In the genomic region with DNA sequence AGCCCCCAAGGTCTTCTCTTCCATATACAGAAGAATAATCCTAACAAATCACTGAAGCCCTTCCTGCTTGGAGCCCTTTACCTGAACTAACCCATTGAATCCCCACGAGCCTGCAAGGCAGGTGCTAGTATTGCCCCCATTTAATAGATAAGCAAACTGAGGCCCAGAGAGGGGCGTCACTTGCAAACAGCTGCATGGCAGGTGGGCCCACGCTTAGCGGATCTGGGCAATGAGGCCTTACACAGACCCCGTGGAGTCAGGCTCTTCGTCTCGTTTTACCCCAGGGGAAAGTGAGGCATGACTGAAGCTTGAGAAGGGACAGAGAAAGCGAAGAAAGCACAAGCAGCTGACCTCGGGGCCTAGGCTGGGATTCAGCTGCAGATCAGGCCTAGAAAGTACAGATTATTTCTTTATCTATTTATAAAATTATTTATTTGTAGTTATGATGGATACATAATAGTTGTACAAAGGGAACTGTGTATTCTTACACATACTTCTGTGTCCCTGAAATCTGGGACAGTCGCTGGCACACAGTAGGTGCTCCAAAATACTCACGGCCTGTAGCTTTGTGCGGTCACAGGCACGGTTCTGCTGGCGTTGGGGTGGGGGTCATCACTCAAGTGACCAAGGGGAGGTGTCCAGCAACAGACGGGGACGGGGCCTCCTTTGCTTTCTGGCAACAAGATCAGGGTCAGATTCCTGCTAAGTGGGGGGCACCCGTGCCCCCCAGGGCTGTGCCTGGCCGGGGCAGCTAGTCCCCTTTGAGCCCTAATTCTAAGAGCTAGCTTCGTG, we compare ENCODE assay signal across 8 cellular contexts.
DNase-seq lines count a peak whose midpoint lies in the region; FAIRE-seq and TF ChIP-seq lines count a peak whose summit lies in the region.

No MANE protein-coding gene starts in this region.

- H3K18ac ChIP-seq in H1 (ENCODE audit: extremely low read depth, low read length) = no peak overlapping the region

- no peak overlapping the region for H2BK12ac ChIP-seq in H1 (ENCODE audit: low read depth, low read length)

- no peak overlapping the region for H3K56ac ChIP-seq in H1 (replicated peaks; ENCODE audit: insufficient read length, low read depth, low read length)

- no peak overlapping the region for H3K4me3 Mint-ChIP-seq in mesothelial cell of epicardium

- H3K79me2 ChIP-seq in H1 (ENCODE audit: control insufficient read depth in 1 of 2, insufficient read depth in 2 of 2, low read length in 2 of 2) = no peaks in the 10 kb centered on the region

- TF ChIP-seq POLR2A in H1 (IDR thresholded peaks at IDR 0.05; ENCODE audit: control extremely low read depth in 1 of 2, low read depth in 2 of 2, low read length in 2 of 2) (no peak), tibial nerve (IDR thresholded peaks at IDR 0.05) (no peak)

- no peak overlapping the region for H2AK5ac ChIP-seq in H1 (ENCODE audit: low read depth, low read length)

- no peak for TF ChIP-seq RAD21 in H1 (IDR thresholded peaks at IDR 0.05 in 1 of 2, conservative IDR thresholded peaks at IDR 0.05 in 1 of 2; ENCODE audit: low read depth in 2 of 2, low read length in 2 of 2)

- DNase-seq in activated effector memory CD4-positive, alpha-beta T cell treated with anti-CD3 and anti-CD28 coated beads, Interleukin-2, amount 50 U/mL, for 16 hours = peak; percentile 53
- no peak for DNase-seq in activated effector memory CD4-positive, alpha-beta T cell treated with Interleukin-2 at 50 U/mL for 16 hours
- DNase-seq in H1 (ENCODE audit: low read depth in 1 of 2, low spot score in 2 of 2) (peak in 1 of 2 experiments; percentile 39), mesothelial cell of epicardium (ENCODE audit: low spot score in 2 of 2, unreplicated experiment in 2 of 2) (peak; percentile 2 to 31), tibial nerve (ENCODE audit: low spot score in 2 of 2) (peak in 1 of 2 donors; percentile 4), LoVo (ENCODE audit: low spot score) (no peak), SJCRH30 (no peak), G401 (ENCODE audit: low spot score) (no peak)

- H3K23ac ChIP-seq in H1 (ENCODE audit: insufficient read length) = no peak overlapping the region

- CTCF ChIA-PET in H1 (lab: Charles Lee; ENCODE audit: partially characterized antibody) = interaction anchor here (0.9 to 10.8 kb wide), 11 partner anchors 11 to 275 kb away, joined by 3 to 182 read pairs (median 5); no protein-coding TSS in a partner anchor

- H3K36me3 ChIP-seq in H1 (ENCODE audit: control insufficient read depth in 2 of 4, insufficient read depth in 4 of 4, low read length in 3 of 4) (no peaks in the 10 kb centered on the region), tibial nerve (no peaks in the 10 kb centered on the region), SJCRH30 (no peaks in the 10 kb centered on the region)

- H3K14ac ChIP-seq in H1 (ENCODE audit: insufficient read length) = no peak overlapping the region

- H3K9me3 ChIP-seq in H1 (ENCODE audit: insufficient read depth in 2 of 2, low read depth in 1 of 2, low read length in 1 of 2) (no peaks in the 10 kb centered on the region), tibial nerve (no peaks in the 10 kb centered on the region), SJCRH30 (replicated peaks) (no peaks in the 10 kb centered on the region)

- H4K91ac ChIP-seq in H1 (replicated peaks; ENCODE audit: insufficient read length, low read length) = no peak overlapping the region

- no peak overlapping the region for H2BK120ac ChIP-seq in H1 (replicated peaks; ENCODE audit: low read depth, low read length)

- H3K4me3 ChIP-seq in H1 (ENCODE audit: extremely low read depth in 1 of 4, insufficient read depth in 2 of 4, low read depth in 3 of 4, low read length in 4 of 4) (no peak overlapping the region), tibial nerve (no peak overlapping the region), SJCRH30 (no peak overlapping the region)

- H3K27ac Mint-ChIP-seq in mesothelial cell of epicardium = peak overlapping the region; percentile 53

- no peak overlapping the region for H3K4ac ChIP-seq in H1 (replicated peaks; ENCODE audit: insufficient read length, low read depth, low read length)

- H3K36me3 Mint-ChIP-seq in mesothelial cell of epicardium = no peaks in the 10 kb centered on the region

- peaks cover 9% of the 10 kb centered on the region; the same call in 1 of the 2 replicates for H3K23me2 ChIP-seq in H1 (ENCODE audit: low read depth, low read length)

- H4K8ac ChIP-seq in H1 (ENCODE audit: extremely low read depth, insufficient read depth, low read length) = no peak overlapping the region

- no peak overlapping the region for H2BK15ac ChIP-seq in H1 (ENCODE audit: low read length)

- TF ChIP-seq CTCF in H1 (IDR thresholded peaks at IDR 0.05; ENCODE audit: control extremely low read depth in 1 of 3, insufficient read depth in 1 of 3, low read depth in 1 of 3, low read length in 3 of 3) (no peak), mesothelial cell of epicardium (IDR thresholded peaks at IDR 0.05; ENCODE audit: unreplicated experiment) (no peak), tibial nerve (IDR thresholded peaks at IDR 0.05) (no peak)

- H3K27me3 Mint-ChIP-seq in mesothelial cell of epicardium (ENCODE audit: low read depth) = no peaks in the 10 kb centered on the region

- no peak overlapping the region for H3K27ac ChIP-seq in H1 (ENCODE audit: low read depth, low read length)
- peak overlapping the region in 3 of 4 donors; percentile 22 to 70 (median 61) for H3K27ac ChIP-seq in tibial nerve
- H3K27ac ChIP-seq in SJCRH30 = no peak overlapping the region

- no peak overlapping the region for H2AFZ ChIP-seq in H1 (ENCODE audit: low read length)

- H2BK20ac ChIP-seq in H1 (ENCODE audit: low read length) = no peak overlapping the region

- peaks cover 2% of the 10 kb centered on the region in 2 experiments for H4K20me1 ChIP-seq in H1 (replicated peaks in 1 of 2; ENCODE audit: control insufficient read depth in 1 of 2, insufficient read depth in 2 of 2, low read length in 2 of 2)

- peaks cover 0 to 7% (median 4%) of the 10 kb centered on the region in 4 experiments; a peak in 6 of 7 replicates for H3K4me1 ChIP-seq in H1 (replicated peaks in 1 of 4; ENCODE audit: control insufficient read depth in 3 of 4, insufficient read depth in 4 of 4, low read length in 3 of 4)
- peaks cover 0 to 48% (median 28%) of the 10 kb centered on the region in 4 donors for H3K4me1 ChIP-seq in tibial nerve
- H3K4me1 ChIP-seq in SJCRH30 = no peaks in the 10 kb centered on the region; the same call in 1 of the 2 replicates

- H3K79me1 ChIP-seq in H1 (ENCODE audit: low read depth, low read length) = no peaks in the 10 kb centered on the region

- POLR2A ChIA-PET in H1 (lab: Charles Lee; ENCODE audit: partially characterized antibody) = no interaction called here

- H3K27me3 ChIP-seq in H1 (replicated peaks in 1 of 4; ENCODE audit: control insufficient read depth in 3 of 4, extremely low read depth in 1 of 4, insufficient read depth in 3 of 4, low read length in 3 of 4) (no peaks in the 10 kb centered on the region), tibial nerve (no peaks in the 10 kb centered on the region), SJCRH30 (no peaks in the 10 kb centered on the region)

- no peak overlapping the region for H3K9ac ChIP-seq in H1 (replicated peaks in 1 of 4; ENCODE audit: extremely low read depth in 1 of 4, low read depth in 3 of 4, low read length in 3 of 4)

- no peak overlapping the region for H2BK5ac ChIP-seq in H1 (ENCODE audit: low read depth, low read length)

- no peak overlapping the region for H3K4me2 ChIP-seq in H1 (ENCODE audit: insufficient read depth in 1 of 2, low read depth in 2 of 2, low read length in 2 of 2)

- no peak for FAIRE-seq in H1 (lab: Jason Lieb, UNC)

- H4K5ac ChIP-seq in H1 (ENCODE audit: insufficient read length, low read depth, low read length) = no peak overlapping the region

- TF ChIP-seq EP300 in H1 (IDR thresholded peaks at IDR 0.05; ENCODE audit: borderline replicate concordance in 1 of 2, low read depth in 2 of 2, low read length in 2 of 2) = no peak
- no peak for TF ChIP-seq EP300 in tibial nerve (IDR thresholded peaks at IDR 0.05)

- H3K9me3 Mint-ChIP-seq in mesothelial cell of epicardium = no peaks in the 10 kb centered on the region

- in situ Hi-C loops in G401 (cut with HindIII; ENCODE audit: low sequenced_read_pairs) = no loop called here

- H3K4me1 Mint-ChIP-seq in mesothelial cell of epicardium = peaks cover 34% of the 10 kb centered on the region

- WGBS in H1 (ENCODE audit: extremely low coverage in 1 of 2, insufficient coverage in 1 of 2, insufficient read length in 1 of 2, insufficient replicate concordance in 2 of 2, low coverage in 1 of 2, low lambda C conversion rate in 2 of 2, missing lambda C conversion rate in 1 of 2), 2 experiments = 89% methylated on average over 19 of the region's 19 CpGs; no CpG with 5 or more reads in 1 of the 2 experiments
- WGBS in tibial nerve, 2 donors = 75 to 83% methylated on average over 19 of the region's 19 CpGs

TF ChIP-seq in H1, 55 proteins besides CTCF, POLR2A, EP300 and RAD21:
- TF ChIP-seq YY1 (IDR thresholded peaks at IDR 0.05; ENCODE audit: low read depth, low read length) = no peak
- peak; percentile 77; the same call in 1 of the 2 replicates for TF ChIP-seq KDM1A (IDR thresholded peaks at IDR 0.05; ENCODE audit: borderline replicate concordance, low read length)
TF ChIP-seq in H1: peak in this region for 1.

Comparison
In these comparisons a context has a peak if more than half of its experiments do, and no peak if none do; other contexts are left out.
1. DNase-seq: peak in activated effector memory CD4-positive, alpha-beta T cell treated with anti-CD3 and anti-CD28 coated beads, Interleukin-2, amount 50 U/mL, for 16 hours (single experiment) and mesothelial cell of epicardium (2 of 2); none in activated effector memory CD4-positive, alpha-beta T cell treated with Interleukin-2 at 50 U/mL for 16 hours (single experiment), LoVo (single experiment), SJCRH30 (0 of 2) and G401 (single experiment).
2. H3K27ac ChIP-seq: peak in tibial nerve (3 of 4); none in H1 (single experiment) and SJCRH30 (single experiment).